8 cellular contexts compared by ENCODE assay signal in genomic region chr1:28882009-28882628, GRCh38. TPM values are rescaled to one million over a fixed set of nuclear protein-coding genes. Genes with fewer than 3 reads are reported as not detected.
A peak's percentile ranks its signal among the peaks of the same experiment; 100 is the strongest.
DNase-seq lines count a peak whose midpoint lies in the region; ATAC-seq, FAIRE-seq and TF ChIP-seq lines count a peak whose summit lies in the region.

No MANE protein-coding gene starts in this region.

- 29 to 30% methylated on average over 13 of the region's 13 CpGs for WGBS in pancreas, 2 donors

- H3K4me1 Mint-ChIP-seq in type B pancreatic cell (ENCODE audit: unreplicated experiment): peaks cover 26% of the 10 kb centered on the region

- intact Hi-C loops in pancreas (cut with DNase I): loop anchor here in 2 of 3 donors (5.0 to 10.0 kb wide), 4 partner anchors 153 to 320 kb away; no protein-coding TSS in a partner anchor

- peaks cover 3 to 12% (median 5%) of the 10 kb centered on the region in 3 donors for H3K4me1 ChIP-seq in pancreas

- H3K27ac ChIP-seq in SK-N-MC (peak overlapping the region; percentile 81), pancreas (no peak overlapping the region)

- no peaks in the 10 kb centered on the region for H3K9me3 Mint-ChIP-seq in type B pancreatic cell

- H3K4me3 ChIP-seq in SK-N-MC (no peak overlapping the region), pancreas (no peak overlapping the region)

- peak; percentile 58 to 80 (median 74) for ATAC-seq in pancreas
- no peak for ATAC-seq in HG03159 (IDR thresholded peaks at IDR 0.05; ENCODE audit: unreplicated experiment)

- peak; percentile 95 for TF ChIP-seq CTCF in GM10248 (IDR thresholded peaks at IDR 0.05; ENCODE audit: control extremely low read depth, extremely low read depth, low read depth, missing control alignments)
- TF ChIP-seq CTCF in pancreas (IDR thresholded peaks at IDR 0.05): peak; percentile 85 to 92 (median 89)
- TF ChIP-seq CTCF in type B pancreatic cell (conservative IDR thresholded peaks at IDR 0.05): peak; percentile 97

- no peaks in the 10 kb centered on the region for H3K27me3 ChIP-seq in pancreas

- peak overlapping the region; percentile 25 for H3K4me3 Mint-ChIP-seq in type B pancreatic cell

- peak overlapping the region; percentile 14 for H3K9ac ChIP-seq in SK-N-MC (ENCODE audit: insufficient read length)

- H3K36me3 ChIP-seq in SK-N-MC (ENCODE audit: insufficient read depth, low read length): no peaks in the 10 kb centered on the region
- no peaks in the 10 kb centered on the region for H3K36me3 ChIP-seq in pancreas

- H3K27me3 Mint-ChIP-seq in type B pancreatic cell: peaks cover 15% of the 10 kb centered on the region

- peak overlapping the region; percentile 77 for H3K27ac Mint-ChIP-seq in type B pancreatic cell

- H3K36me3 Mint-ChIP-seq in type B pancreatic cell: no peaks in the 10 kb centered on the region

- FAIRE-seq in pancreas (lab: Jason Lieb, UNC): no peak

- CTCF ChIA-PET in GM10248 (lab: Yijun Ruan, JAX): interaction anchor here (0.5 to 6.2 kb wide), 58 partner anchors 8 to 1834 kb away, joined by 3 to 253 read pairs (median 4); partner anchors contain the start of genes EPB41, SRSF4 and TMEM200B

- DNase-seq in GM10248 (ENCODE audit: extremely low spot score) (peak; percentile 75), NCI-H1092 treated with DMSO at 0.1 percent for 48 hours (lab: John Stamatoyannopoulos, UW) (peak; percentile 91), SK-N-MC (ENCODE audit: low read depth, low spot score) (peak; percentile 89), germinal center (ENCODE audit: low spot score) (peak; percentile 73), pancreas (peak; percentile 85 to 94 (median 88)), type B pancreatic cell (ENCODE audit: extremely low spot score, unreplicated experiment) (peak; percentile 88)
- peak; percentile 80 for DNase-seq in activated naive CD4-positive, alpha-beta T cell treated with Interleukin-2 at 50 U/mL for 16 hours

- POLR2A ChIA-PET in GM10248 (lab: Yijun Ruan, JAX): interaction anchor here (0.6 kb wide), 1 partner anchor 805 kb away, joined by 3 read pairs; no protein-coding TSS in a partner anchor

- no peaks in the 10 kb centered on the region for H3K9me3 ChIP-seq in SK-N-MC (ENCODE audit: low read depth, low read length)
- no peaks in the 10 kb centered on the region for H3K9me3 ChIP-seq in pancreas

RNA-seq across cellular contexts. Expression of gene EPB41, which starts 32.2 kb away (rescaled TPM):
- 10 to 100 TPM; 19.3 to 39.8 (median 26.3) TPM for total RNA-seq in pancreas
- polyA plus RNA-seq in pancreas: 10 to 100 TPM in 1 of 2 donors, 1 to 10 TPM in 1; 9.1 to 12.3 TPM
- total RNA-seq in type B pancreatic cell (ENCODE audit: low replicate concordance): 76.1 and 82.9 TPM in 2 replicates
